In the genomic region with DNA sequence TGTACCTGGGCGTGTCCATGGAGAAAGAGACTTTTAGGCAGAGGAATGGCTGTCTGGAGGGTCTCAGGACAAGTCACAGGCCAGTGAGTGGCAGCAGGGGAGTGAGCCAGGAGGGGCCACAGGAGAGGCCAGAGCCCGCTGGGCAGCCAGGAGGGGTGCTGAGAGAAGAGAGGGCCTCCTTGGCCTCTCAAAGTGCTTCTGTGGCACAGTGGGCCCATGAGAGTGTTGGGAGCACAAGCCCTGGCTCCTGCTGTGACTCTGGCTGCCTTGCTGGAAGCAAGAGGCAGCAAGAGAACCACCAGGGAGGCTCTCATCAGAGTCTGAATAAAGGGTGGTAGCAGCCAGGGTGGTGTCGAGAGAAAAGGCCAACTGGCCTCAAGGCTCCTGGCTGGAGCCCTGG, we compare ENCODE assay signal across 1 cellular context.
TF ChIP-seq lines count a peak whose summit lies in the region.

No MANE protein-coding gene starts in this region.

TF ChIP-seq in WTC11, 78 proteins besides CTCF, POLR2A, EP300 and RAD21 (continued from another document):
- TF ChIP-seq, protein P1, sequence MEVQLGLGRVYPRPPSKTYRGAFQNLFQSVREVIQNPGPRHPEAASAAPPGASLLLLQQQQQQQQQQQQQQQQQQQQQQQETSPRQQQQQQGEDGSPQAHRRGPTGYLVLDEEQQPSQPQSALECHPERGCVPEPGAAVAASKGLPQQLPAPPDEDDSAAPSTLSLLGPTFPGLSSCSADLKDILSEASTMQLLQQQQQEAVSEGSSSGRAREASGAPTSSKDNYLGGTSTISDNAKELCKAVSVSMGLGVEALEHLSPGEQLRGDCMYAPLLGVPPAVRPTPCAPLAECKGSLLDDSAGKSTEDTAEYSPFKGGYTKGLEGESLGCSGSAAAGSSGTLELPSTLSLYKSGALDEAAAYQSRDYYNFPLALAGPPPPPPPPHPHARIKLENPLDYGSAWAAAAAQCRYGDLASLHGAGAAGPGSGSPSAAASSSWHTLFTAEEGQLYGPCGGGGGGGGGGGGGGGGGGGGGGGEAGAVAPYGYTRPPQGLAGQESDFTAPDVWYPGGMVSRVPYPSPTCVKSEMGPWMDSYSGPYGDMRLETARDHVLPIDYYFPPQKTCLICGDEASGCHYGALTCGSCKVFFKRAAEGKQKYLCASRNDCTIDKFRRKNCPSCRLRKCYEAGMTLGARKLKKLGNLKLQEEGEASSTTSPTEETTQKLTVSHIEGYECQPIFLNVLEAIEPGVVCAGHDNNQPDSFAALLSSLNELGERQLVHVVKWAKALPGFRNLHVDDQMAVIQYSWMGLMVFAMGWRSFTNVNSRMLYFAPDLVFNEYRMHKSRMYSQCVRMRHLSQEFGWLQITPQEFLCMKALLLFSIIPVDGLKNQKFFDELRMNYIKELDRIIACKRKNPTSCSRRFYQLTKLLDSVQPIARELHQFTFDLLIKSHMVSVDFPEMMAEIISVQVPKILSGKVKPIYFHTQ (CRISPR knock-in tag; IDR thresholded peaks at IDR 0.05): no peak
- TF ChIP-seq, protein P2, sequence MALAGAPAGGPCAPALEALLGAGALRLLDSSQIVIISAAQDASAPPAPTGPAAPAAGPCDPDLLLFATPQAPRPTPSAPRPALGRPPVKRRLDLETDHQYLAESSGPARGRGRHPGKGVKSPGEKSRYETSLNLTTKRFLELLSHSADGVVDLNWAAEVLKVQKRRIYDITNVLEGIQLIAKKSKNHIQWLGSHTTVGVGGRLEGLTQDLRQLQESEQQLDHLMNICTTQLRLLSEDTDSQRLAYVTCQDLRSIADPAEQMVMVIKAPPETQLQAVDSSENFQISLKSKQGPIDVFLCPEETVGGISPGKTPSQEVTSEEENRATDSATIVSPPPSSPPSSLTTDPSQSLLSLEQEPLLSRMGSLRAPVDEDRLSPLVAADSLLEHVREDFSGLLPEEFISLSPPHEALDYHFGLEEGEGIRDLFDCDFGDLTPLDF (CRISPR knock-in tag; IDR thresholded peaks at IDR 0.05): no peak
- TF ChIP-seq, protein P3, sequence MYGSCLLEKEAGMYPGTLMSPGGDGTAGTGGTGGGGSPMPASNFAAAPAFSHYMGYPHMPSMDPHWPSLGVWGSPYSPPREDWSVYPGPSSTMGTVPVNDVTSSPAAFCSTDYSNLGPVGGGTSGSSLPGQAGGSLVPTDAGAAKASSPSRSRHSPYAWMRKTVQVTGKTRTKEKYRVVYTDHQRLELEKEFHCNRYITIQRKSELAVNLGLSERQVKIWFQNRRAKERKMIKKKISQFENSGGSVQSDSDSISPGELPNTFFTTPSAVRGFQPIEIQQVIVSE (CRISPR knock-in tag; IDR thresholded peaks at IDR 0.05; ENCODE audit: borderline replicate concordance): no peak
- TF ChIP-seq PRRX2 (CRISPR knock-in tag; IDR thresholded peaks at IDR 0.05) (no peak), OVOL2 (CRISPR knock-in tag; IDR thresholded peaks at IDR 0.05; ENCODE audit: borderline replicate concordance) (no peak), ZNF423 (CRISPR knock-in tag; IDR thresholded peaks at IDR 0.05) (no peak), SOX15 (CRISPR knock-in tag; IDR thresholded peaks at IDR 0.05) (no peak), NR3C1 (CRISPR knock-in tag; conservative IDR thresholded peaks at IDR 0.05; ENCODE audit: low read depth) (no peak)
- TF ChIP-seq, protein P4, sequence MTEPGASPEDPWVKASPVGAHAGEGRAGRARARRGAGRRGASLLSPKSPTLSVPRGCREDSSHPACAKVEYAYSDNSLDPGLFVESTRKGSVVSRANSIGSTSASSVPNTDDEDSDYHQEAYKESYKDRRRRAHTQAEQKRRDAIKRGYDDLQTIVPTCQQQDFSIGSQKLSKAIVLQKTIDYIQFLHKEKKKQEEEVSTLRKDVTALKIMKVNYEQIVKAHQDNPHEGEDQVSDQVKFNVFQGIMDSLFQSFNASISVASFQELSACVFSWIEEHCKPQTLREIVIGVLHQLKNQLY (CRISPR knock-in tag; IDR thresholded peaks at IDR 0.05): no peak
- TF ChIP-seq, protein P5, sequence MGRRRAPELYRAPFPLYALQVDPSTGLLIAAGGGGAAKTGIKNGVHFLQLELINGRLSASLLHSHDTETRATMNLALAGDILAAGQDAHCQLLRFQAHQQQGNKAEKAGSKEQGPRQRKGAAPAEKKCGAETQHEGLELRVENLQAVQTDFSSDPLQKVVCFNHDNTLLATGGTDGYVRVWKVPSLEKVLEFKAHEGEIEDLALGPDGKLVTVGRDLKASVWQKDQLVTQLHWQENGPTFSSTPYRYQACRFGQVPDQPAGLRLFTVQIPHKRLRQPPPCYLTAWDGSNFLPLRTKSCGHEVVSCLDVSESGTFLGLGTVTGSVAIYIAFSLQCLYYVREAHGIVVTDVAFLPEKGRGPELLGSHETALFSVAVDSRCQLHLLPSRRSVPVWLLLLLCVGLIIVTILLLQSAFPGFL (CRISPR knock-in tag; IDR thresholded peaks at IDR 0.05; ENCODE audit: borderline replicate concordance): no peak
